Comparison of ENCODE assay signal across 28 cellular contexts in the genomic region with DNA sequence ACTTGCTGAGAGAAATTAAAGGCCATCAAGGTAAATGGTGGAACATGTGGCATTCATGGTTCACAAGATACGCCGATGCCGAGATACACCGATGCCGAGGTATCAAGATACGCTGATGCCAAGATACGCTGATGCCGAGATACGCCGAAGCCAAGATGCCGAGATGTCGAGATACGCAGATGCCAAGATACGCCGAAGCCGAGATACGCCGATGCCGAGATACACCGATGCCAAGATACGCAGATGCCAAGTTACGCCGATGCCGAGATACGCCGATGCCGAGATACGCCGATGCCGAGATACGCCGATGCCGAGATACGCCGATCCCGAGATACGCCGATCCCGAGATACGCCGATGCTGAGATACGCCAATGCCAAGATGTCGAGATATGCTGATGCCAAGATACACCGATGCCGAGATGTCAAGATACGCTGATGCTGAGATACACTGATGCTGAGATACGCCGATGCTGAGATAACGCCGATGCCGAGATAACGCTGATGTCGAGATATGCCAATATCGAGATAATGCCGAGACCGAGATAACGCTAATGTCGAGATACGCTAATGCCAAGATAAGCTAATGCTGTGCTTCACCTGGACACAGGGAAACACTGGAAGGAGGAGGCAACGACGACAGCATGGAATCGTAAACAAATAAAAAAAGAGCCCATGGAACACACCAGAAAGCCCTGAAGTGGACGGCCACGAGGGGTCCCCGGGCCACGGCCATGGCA.
"Had no signal": no experiment of that assay in that cellular context is flagged by ENCODE, and none has a peak within 500 bp of the region (broad histone marks: within the 10 kb centered on the region; RNA-seq: fewer than 3 reads in every experiment).

No MANE protein-coding gene starts in this region.

- H3K36me3 ChIP-seq: brain microvascular endothelial cell had no signal

- H3K27me3 ChIP-seq: brain microvascular endothelial cell had no signal

- ATAC-seq: activated T-helper 17 cell treated with anti-CD3 and anti-CD28 coated beads, Interleukin-2, amount 50 U/mL, for 72 hours; Panc1; Right ventricle myocardium inferior; T-cell had no signal

- DNase-seq: activated B cell treated with CpG ODN at 0.5 μM for 24 hours; activated CD4-positive, alpha-beta T cell treated with anti-CD3 and anti-CD28 coated beads for 1 hour; activated CD4-positive, alpha-beta T cell treated with anti-CD3 and anti-CD28 coated beads, Interleukin-2, amount 10 ng/mL, durations not matched to agents 24 days and 14 days; activated CD4-positive, alpha-beta T cell treated with anti-CD3 and anti-CD28 coated beads, Interleukin-2, amount 50 U/mL, for 48 hours; activated gamma-delta T cell; activated naive CD4-positive, alpha-beta T cell treated with anti-CD3 and anti-CD28 coated beads, Interleukin-2, amount 10 ng/mL, durations not matched to agents 7 days and 5 days; activated naive CD8-positive, alpha-beta T cell treated with anti-CD3 and anti-CD28 coated beads for 36 hours; activated T-cell treated with anti-CD3 and anti-CD28 coated beads for 4 hours; activated T-cell treated with anti-CD3 and anti-CD28 coated beads, Interleukin-2, amount 50 U/mL, for 48 hours; brain microvascular endothelial cell; Kasumi-1; NCI-H1105 treated with DMSO at 0.1 percent for 48 hours; NCI-H1436 treated with DMSO at 0.1 percent for 48 hours; NCI-H187; NCI-H2081; NCI-H510A treated with DMSO at 0.1 percent for 48 hours; NCI-H69; NK-92 treated with Interleukin-12 subunit alpha and Interleukin-12 subunit beta, amount 100 ng/mL, for 24 hours; OCI-M1; RPMI8226; T-cell; T-helper 2 cell; T1000 had no signal

- FAIRE-seq: TTC549 had no signal

- H3K27ac ChIP-seq: brain microvascular endothelial cell, SK-N-MC had no signal

- H3K4me3 ChIP-seq: SK-N-MC had no signal
